Comparison of ENCODE assay signal across 21 cellular contexts in the genomic region with DNA sequence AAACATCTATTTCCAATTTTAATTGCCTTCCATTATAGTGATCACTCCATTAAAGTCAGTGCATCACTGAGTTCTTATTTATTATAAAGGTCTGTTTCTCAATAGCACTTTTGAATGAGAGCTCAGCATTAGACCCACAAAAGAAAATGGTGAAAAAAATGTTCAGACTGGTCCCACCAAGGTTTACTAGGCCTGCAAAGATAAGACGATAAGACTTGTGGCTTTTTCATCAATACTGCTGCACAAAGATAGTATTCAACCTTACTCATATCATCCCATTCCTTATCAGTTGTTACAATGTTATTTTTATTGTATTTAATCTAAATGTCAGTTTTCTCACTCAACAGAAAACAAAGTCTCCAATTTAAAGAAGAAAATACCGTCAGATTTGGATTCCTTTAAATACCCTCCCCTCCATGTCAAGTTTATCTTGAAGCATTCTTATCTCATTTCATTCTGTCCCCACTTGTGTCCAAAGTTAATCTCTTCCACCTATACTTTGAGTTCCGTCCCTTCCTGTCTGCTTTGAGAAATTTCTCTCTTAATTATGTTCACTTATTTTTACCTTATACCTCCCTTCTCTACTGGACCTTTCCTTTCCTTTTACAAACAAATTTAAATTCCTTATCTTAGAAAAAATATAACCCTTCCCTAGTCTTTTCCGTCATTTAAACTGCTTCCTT.
DNase-seq lines count a peak whose midpoint lies in the region; ATAC-seq and TF ChIP-seq lines count a peak whose summit lies in the region.
"Had no signal": no experiment of that assay in that cellular context is flagged by ENCODE, and none has a peak within 500 bp of the region (broad histone marks: within the 10 kb centered on the region; RNA-seq: fewer than 3 reads in every experiment).

No MANE protein-coding gene starts in this region.

- H3K4me1 ChIP-seq in left ventricle myocardium inferior (peaks cover 17% of the 10 kb centered on the region), osteoblast (ENCODE audit: insufficient read depth, low read length) (peaks cover 10% of the 10 kb centered on the region), upper lobe of right lung (peaks cover 6% of the 10 kb centered on the region)
- H3K4me1 ChIP-seq: lower lobe of right lung, parathyroid adenoma, vagina had no signal

- peak overlapping the region; percentile 7 for H2AFZ ChIP-seq in osteoblast (ENCODE audit: low read length)
- H2AFZ ChIP-seq: parathyroid adenoma had no signal

- H4K20me1 ChIP-seq in osteoblast (ENCODE audit: insufficient read depth, low read length) = no peaks in the 10 kb centered on the region

- H3K9me3 ChIP-seq in left ventricle myocardium inferior (replicated peaks) (peaks cover 33% of the 10 kb centered on the region), osteoblast (ENCODE audit: low read depth, low read length) (no peaks in the 10 kb centered on the region), upper lobe of right lung (no peaks in the 10 kb centered on the region)
- H3K9me3 ChIP-seq: vagina had no signal

- TF ChIP-seq CTCF in left ventricle myocardium inferior (IDR thresholded peaks at IDR 0.05; ENCODE audit: borderline replicate concordance) (no peak), osteoblast (IDR thresholded peaks at IDR 0.05; ENCODE audit: extremely low read depth, low read depth, low read length) (no peak), upper lobe of right lung (IDR thresholded peaks at IDR 0.05) (no peak)

- no peak overlapping the region for H3K4me3 ChIP-seq in left ventricle myocardium inferior
- no peak overlapping the region for H3K4me3 ChIP-seq in osteoblast (ENCODE audit: insufficient read depth, low read length)
- H3K4me3 ChIP-seq in upper lobe of right lung = no peak overlapping the region
- H3K4me3 ChIP-seq: lower lobe of right lung, skin epidermis, vagina had no signal

- intact Hi-C loops in left ventricle myocardium inferior (cut with micrococcal nuclease) (no loop called here), left ventricle myocardium superior (cut with micrococcal nuclease) (no loop called here), upper lobe of right lung (cut with DNase I) (no loop called here)

- H3K27me3 ChIP-seq in left ventricle myocardium inferior (ENCODE audit: low read depth) (no peaks in the 10 kb centered on the region), osteoblast (ENCODE audit: insufficient read depth, low read length) (no peaks in the 10 kb centered on the region), upper lobe of right lung (no peaks in the 10 kb centered on the region)
- H3K27me3 ChIP-seq: vagina had no signal

- H3K4me2 ChIP-seq in osteoblast (ENCODE audit: insufficient read depth, low read length) = peak overlapping the region; percentile 28

- no peaks in the 10 kb centered on the region for H3K36me3 ChIP-seq in left ventricle myocardium inferior
- no peaks in the 10 kb centered on the region for H3K36me3 ChIP-seq in osteoblast (ENCODE audit: insufficient read depth, low read length)
- H3K36me3 ChIP-seq in upper lobe of right lung = no peaks in the 10 kb centered on the region
- H3K36me3 ChIP-seq: lower lobe of right lung, vagina had no signal

- no peak for ATAC-seq in left ventricle myocardium superior
- no peak for ATAC-seq in upper lobe of right lung
- ATAC-seq: activated T-cell treated with anti-CD3 and anti-CD28 coated beads, Interleukin-2, amount 50 U/mL, for 72 hours; lower lobe of right lung had no signal

- DNase-seq in left ventricle myocardium inferior (no peak), left ventricle myocardium superior (no peak), epithelial cell of prostate (ENCODE audit: low read depth, low spot score) (no peak), osteoblast (ENCODE audit: insufficient read length, low spot score, missing footprints) (no peak), upper lobe of right lung (no peak), GM03348 (ENCODE audit: low spot score) (no peak)
- no peak for DNase-seq in activated effector memory CD4-positive, alpha-beta T cell treated with anti-CD3 and anti-CD28 coated beads, Interleukin-2, amount 50 U/mL, for 16 hours
- DNase-seq in stimulated activated CD4-positive, alpha-beta T cell treated with anti-CD3 and anti-CD28 coated beads, Interleukin-4, amount 100 ng/mL, for 4 hours = no peak
- DNase-seq: activated CD4-positive, alpha-beta T cell treated with anti-CD3 and anti-CD28 coated beads for 4 hours; activated T-cell treated with anti-CD3 and anti-CD28 coated beads, Interleukin-2, amount 50 U/mL, for 72 hours; endodermal cell; hippocampal formation; lower lobe of right lung; NCI-H1105 treated with DMSO at 0.1 percent for 48 hours; NCI-H2081 treated with DMSO at 0.1 percent for 48 hours; NCI-H510A; SW 1271 had no signal

- H3K27ac ChIP-seq in left ventricle myocardium inferior (replicated peaks) = peak overlapping the region; percentile 71
- H3K27ac ChIP-seq in epithelial cell of prostate = peak overlapping the region; percentile 18
- H3K27ac ChIP-seq in osteoblast (ENCODE audit: low read depth, low read length) = no peak overlapping the region
- H3K27ac ChIP-seq in upper lobe of right lung = peak overlapping the region; percentile 1
- H3K27ac ChIP-seq: lower lobe of right lung, parathyroid adenoma, RWPE1 had no signal

- H3K79me2 ChIP-seq in osteoblast (ENCODE audit: insufficient read depth, low read length) = no peaks in the 10 kb centered on the region
- H3K79me2 ChIP-seq: parathyroid adenoma had no signal
